25 cellular contexts compared by ENCODE assay signal in the genomic region with DNA sequence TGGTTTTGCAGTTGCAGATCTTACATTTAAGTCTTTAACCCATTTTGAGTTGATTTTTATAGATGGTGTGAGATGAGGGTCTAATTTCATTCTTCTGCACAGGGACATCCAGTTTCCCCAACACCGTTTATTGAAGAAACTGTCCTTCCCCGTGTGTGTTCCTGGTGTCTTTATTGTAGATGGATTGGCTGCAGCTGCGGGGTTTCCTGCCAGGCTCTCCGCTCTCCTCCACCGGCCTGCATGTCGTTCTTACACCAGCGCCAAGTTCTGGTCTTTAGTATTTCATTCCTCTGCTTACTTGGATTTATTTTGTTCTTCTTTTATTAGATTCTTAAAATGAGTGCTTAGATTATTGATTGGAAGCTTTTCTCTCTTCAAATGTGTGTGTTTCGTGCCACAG.
"Had no signal": no experiment of that assay in that cellular context is flagged by ENCODE, and none has a peak within 500 bp of the region (broad histone marks: within the 10 kb centered on the region; RNA-seq: fewer than 3 reads in every experiment).

No MANE protein-coding gene starts in this region.

- H3K27ac Mint-ChIP-seq: activated CD4-positive, alpha-beta memory T cell treated with anti-CD3 and anti-CD28 coated beads for 36 hours; activated CD4-positive, alpha-beta T cell treated with anti-CD3 and anti-CD28 coated beads, Interleukin-2, amount 10 ng/mL, durations not matched to agents 24 days and 14 days; activated naive CD4-positive, alpha-beta T cell treated with anti-CD3 and anti-CD28 coated beads, Interleukin-2, amount 10 ng/mL, durations not matched to agents 7 days and 5 days; activated naive CD8-positive, alpha-beta T cell treated with anti-CD3 and anti-CD28 coated beads for 36 hours; IgD-negative memory B cell; T-helper 1 cell treated with Interleukin-12 subunit alpha and Interleukin-12 subunit beta and Interleukin-4 antibody, amounts not matched to agents 30 μg/mL and 1 μg/mL, for 36 hours; WTC11 had no signal

- DNase-seq: activated CD4-positive, alpha-beta memory T cell treated with anti-CD3 and anti-CD28 coated beads for 36 hours; activated CD4-positive, alpha-beta T cell treated with anti-CD3 and anti-CD28 coated beads, Interleukin-2, amount 10 ng/mL, durations not matched to agents 24 days and 14 days; activated CD4-positive, CD25-positive, alpha-beta regulatory T cell treated with anti-CD3 and anti-CD28 coated beads, Interleukin-2, amount 50 U/mL, for 72 hours; activated CD8-positive, alpha-beta memory T cell treated with anti-CD3 and anti-CD28 coated beads for 24 hours; activated gamma-delta T cell treated with Interleukin-2 at 50 U/mL for 16 hours; activated naive CD4-positive, alpha-beta T cell treated with anti-CD3 and anti-CD28 coated beads, Interleukin-2, amount 10 ng/mL, durations not matched to agents 7 days and 5 days; activated naive CD8-positive, alpha-beta T cell treated with anti-CD3 and anti-CD28 coated beads for 36 hours; activated T-cell treated with anti-CD3 and anti-CD28 coated beads, Interleukin-2, amount 50 U/mL, for 4 hours; KG1; NCI-H1092; NCI-H1417; NCI-H1930; NCI-H2107; NCI-H2171 treated with DMSO at 0.1 percent for 48 hours; NCI-H226; NCI-H526; NCI-H774; NK-92 treated with Interleukin-12 subunit alpha and Interleukin-12 subunit beta, amount 100 ng/mL, for 24 hours; OCI-M1; SHP77; T-helper 9 cell had no signal

- ATAC-seq: activated T-cell treated with anti-CD3 and anti-CD28 coated beads, Interleukin-2, amount 50 U/mL, for 4 hours; Panc1; WTC11 had no signal

- H3K4me3 Mint-ChIP-seq: activated CD4-positive, alpha-beta memory T cell treated with anti-CD3 and anti-CD28 coated beads for 36 hours; activated CD4-positive, alpha-beta T cell treated with anti-CD3 and anti-CD28 coated beads, Interleukin-2, amount 10 ng/mL, durations not matched to agents 24 days and 14 days; activated naive CD4-positive, alpha-beta T cell treated with anti-CD3 and anti-CD28 coated beads, Interleukin-2, amount 10 ng/mL, durations not matched to agents 7 days and 5 days; activated naive CD8-positive, alpha-beta T cell treated with anti-CD3 and anti-CD28 coated beads for 36 hours; activated T-cell treated with anti-CD3 and anti-CD28 coated beads, Interleukin-2, amount 50 U/mL, for 4 hours; IgD-negative memory B cell; T-helper 1 cell treated with Interleukin-12 subunit alpha and Interleukin-12 subunit beta and Interleukin-4 antibody, amounts not matched to agents 30 μg/mL and 1 μg/mL, for 36 hours; WTC11 had no signal

- H3K9me3 Mint-ChIP-seq: activated CD4-positive, alpha-beta memory T cell treated with anti-CD3 and anti-CD28 coated beads for 36 hours; activated naive CD4-positive, alpha-beta T cell treated with anti-CD3 and anti-CD28 coated beads, Interleukin-2, amount 10 ng/mL, durations not matched to agents 7 days and 5 days; activated naive CD8-positive, alpha-beta T cell treated with anti-CD3 and anti-CD28 coated beads for 36 hours; activated T-cell treated with anti-CD3 and anti-CD28 coated beads, Interleukin-2, amount 50 U/mL, for 4 hours; WTC11 had no signal

- H3K36me3 Mint-ChIP-seq: activated CD4-positive, alpha-beta memory T cell treated with anti-CD3 and anti-CD28 coated beads for 36 hours; activated naive CD8-positive, alpha-beta T cell treated with anti-CD3 and anti-CD28 coated beads for 36 hours; WTC11 had no signal
